In genomic region chr12:103915306-103915705, GRCh38 we compare ENCODE assay signal across 1 cellular context.
TF ChIP-seq lines count a peak whose summit lies in the region.

No MANE protein-coding gene starts in this region.

TF ChIP-seq in K562, 482 proteins besides CTCF, POLR2A, EP300 and RAD21:
- 0 out of 2 replicates have a peak, but pooled peaks have one; percentile 26 for TF ChIP-seq SPI1 (IDR thresholded peaks at IDR 0.05; ENCODE audit: borderline replicate concordance, low read depth, low read length)
- no peak for TF ChIP-seq MTA3 (IDR thresholded peaks at IDR 0.05; ENCODE audit: borderline replicate concordance)
